ENCODE assay signal across 10 cellular contexts in genomic region chr10:47299989-47300931, GRCh38. TPM values are rescaled to one million over a fixed set of nuclear protein-coding genes. Genes with fewer than 3 reads are reported as not detected.
DNase-seq lines count a peak whose midpoint lies in the region; ATAC-seq, FAIRE-seq and TF ChIP-seq lines count a peak whose summit lies in the region.
"Had no signal": no experiment of that assay in that cellular context is flagged by ENCODE, and none has a peak within 500 bp of the region (broad histone marks: within the 10 kb centered on the region; RNA-seq: fewer than 3 reads in every experiment).

TSS of gene GDF10 (plus strand) at chr10:47300197. CDS start at chr10:47300652, 455 bp downstream.

- CTCF ChIA-PET in activated naive CD4-positive, alpha-beta T cell treated with anti-CD3 and anti-CD28 coated beads, Interleukin-2, amount 10 ng/mL, durations not matched to agents 7 days and 5 days (lab: Charles Lee), result interaction anchor here (0.8 kb wide), 1 partner anchor 11 kb away, joined by 3 read pairs; no protein-coding TSS in a partner anchor

- H3K9me3 Mint-ChIP-seq in HFFc6, result no peaks in the 10 kb centered on the region
- no peaks in the 10 kb centered on the region for H3K9me3 Mint-ChIP-seq in activated naive CD4-positive, alpha-beta T cell treated with anti-CD3 and anti-CD28 coated beads, Interleukin-2, amount 10 ng/mL, durations not matched to agents 7 days and 5 days

- peak within 1 kb of the TSS; percentile 53 for H3K4me3 ChIP-seq in iPS-18a (ENCODE audit: low read length)
- no peak within 1 kb of the TSS for H3K4me3 ChIP-seq in osteoblast (ENCODE audit: insufficient read depth, low read length)

- no peak for FAIRE-seq in D721Med (lab: Jason Lieb, UNC)
- FAIRE-seq: HTR-8/SVneo had no signal

- H3K27me3 ChIP-seq in iPS-18a (ENCODE audit: control insufficient read depth, insufficient read depth, low read length), result peaks cover 41% of the 10 kb centered on the region
- H3K27me3 ChIP-seq in osteoblast (ENCODE audit: insufficient read depth, low read length), result peaks cover 76% of the 10 kb centered on the region

- no peaks in the 10 kb centered on the region for H3K36me3 Mint-ChIP-seq in HFFc6 (ENCODE audit: low read depth)
- H3K36me3 Mint-ChIP-seq in activated naive CD4-positive, alpha-beta T cell treated with anti-CD3 and anti-CD28 coated beads, Interleukin-2, amount 10 ng/mL, durations not matched to agents 7 days and 5 days, result no peaks in the 10 kb centered on the region

- H3K4me1 Mint-ChIP-seq in HFFc6 (ENCODE audit: low read depth), result no peaks in the 10 kb centered on the region
- H3K4me1 Mint-ChIP-seq in activated naive CD4-positive, alpha-beta T cell treated with anti-CD3 and anti-CD28 coated beads, Interleukin-2, amount 10 ng/mL, durations not matched to agents 7 days and 5 days, result peaks cover 7% of the 10 kb centered on the region

- H3K4me1 ChIP-seq in iPS-18a (ENCODE audit: control insufficient read depth, low read depth, low read length) (peaks cover 13% of the 10 kb centered on the region), osteoblast (ENCODE audit: insufficient read depth, low read length) (no peaks in the 10 kb centered on the region)

- TF ChIP-seq CTCF in HFFc6 (IDR thresholded peaks at IDR 0.05) (0 out of 2 replicates have a peak, but pooled peaks have one; percentile 7), osteoblast (IDR thresholded peaks at IDR 0.05; ENCODE audit: extremely low read depth, low read depth, low read length) (no peak), D721Med (IDR thresholded peaks at IDR 0.05; ENCODE audit: insufficient read depth, missing control alignments) (no peak)

- no peak within 1 kb of the TSS for H3K4me3 Mint-ChIP-seq in HFFc6
- peak within 1 kb of the TSS; percentile 42 for H3K4me3 Mint-ChIP-seq in activated naive CD4-positive, alpha-beta T cell treated with anti-CD3 and anti-CD28 coated beads, Interleukin-2, amount 10 ng/mL, durations not matched to agents 7 days and 5 days

- no peak within 1 kb of the TSS for H3K27ac Mint-ChIP-seq in HFFc6
- H3K27ac Mint-ChIP-seq in activated naive CD4-positive, alpha-beta T cell treated with anti-CD3 and anti-CD28 coated beads, Interleukin-2, amount 10 ng/mL, durations not matched to agents 7 days and 5 days, result no peak within 1 kb of the TSS

- H3K27me3 Mint-ChIP-seq in HFFc6 (ENCODE audit: insufficient read depth), result peaks cover 70% of the 10 kb centered on the region
- H3K27me3 Mint-ChIP-seq in activated naive CD4-positive, alpha-beta T cell treated with anti-CD3 and anti-CD28 coated beads, Interleukin-2, amount 10 ng/mL, durations not matched to agents 7 days and 5 days, result peaks cover 73% of the 10 kb centered on the region

- H3K9ac ChIP-seq in iPS-18a (ENCODE audit: low read length), result no peak within 1 kb of the TSS

- DNase-seq in HFFc6, result no peak
- no peak for DNase-seq in activated naive CD4-positive, alpha-beta T cell treated with anti-CD3 and anti-CD28 coated beads, Interleukin-2, amount 10 ng/mL, durations not matched to agents 7 days and 5 days
- DNase-seq in stimulated activated CD4-positive, alpha-beta T cell treated with anti-CD3 and anti-CD28 coated beads, Interleukin-2, amount 100 ng/mL, for 24 hours, result peak; percentile 35 to 41
- DNase-seq in osteoblast (ENCODE audit: insufficient read length, low spot score, missing footprints), result no peak
- no peak for DNase-seq in 8988T
- DNase-seq in D721Med (ENCODE audit: insufficient read length, low spot score), result no peak

- H4K20me1 ChIP-seq in osteoblast (ENCODE audit: insufficient read depth, low read length), result peaks cover 4% of the 10 kb centered on the region

- H3K9me3 ChIP-seq in iPS-18a (ENCODE audit: control insufficient read depth, low read depth, low read length) (no peaks in the 10 kb centered on the region), osteoblast (ENCODE audit: low read depth, low read length) (no peaks in the 10 kb centered on the region)

- H2AFZ ChIP-seq in osteoblast (ENCODE audit: low read length), result no peak within 1 kb of the TSS

- no peaks in the 10 kb centered on the region for H3K79me2 ChIP-seq in osteoblast (ENCODE audit: insufficient read depth, low read length)

- no peak for ATAC-seq in GM18511 (IDR thresholded peaks at IDR 0.05; ENCODE audit: unreplicated experiment)

- no peak within 1 kb of the TSS for H3K4me2 ChIP-seq in osteoblast (ENCODE audit: insufficient read depth, low read length)

- H3K36me3 ChIP-seq in iPS-18a (ENCODE audit: control insufficient read depth, low read depth, low read length) (no peaks in the 10 kb centered on the region), osteoblast (ENCODE audit: insufficient read depth, low read length) (no peaks in the 10 kb centered on the region)

- H3K27ac ChIP-seq in iPS-18a (ENCODE audit: low read length) (no peak within 1 kb of the TSS), osteoblast (ENCODE audit: low read depth, low read length) (no peak within 1 kb of the TSS)

RNA-seq across cellular contexts. Expression of gene GDF10, which starts in this region (rescaled TPM):
- not detected for total RNA-seq in HFFc6 (2021; fragmentation: NEBNext Ultra II Directional; extraction: Animal tissue kit (Norgen Biotek cat#: 25700))
- under 0.01 TPM in 2 replicates for total RNA-seq in osteoblast
- total RNA-seq: kidney epithelial cell had no signal

Comparison
In these comparisons a context has a peak if more than half of its experiments do, and no peak if none do; other contexts are left out.
1. DNase-seq: peak in stimulated activated CD4-positive, alpha-beta T cell treated with anti-CD3 and anti-CD28 coated beads, Interleukin-2, amount 100 ng/mL, for 24 hours (2 of 2); none in HFFc6 (single experiment), activated naive CD4-positive, alpha-beta T cell treated with anti-CD3 and anti-CD28 coated beads, Interleukin-2, amount 10 ng/mL, durations not matched to agents 7 days and 5 days (single experiment), osteoblast (single experiment), 8988T (single experiment) and D721Med (single experiment).